In genomic region chr19:45091031-45091918, GRCh38 we compare ENCODE assay signal across 8 cellular contexts. TPM values are rescaled to one million over a fixed set of nuclear protein-coding genes. Genes with fewer than 3 reads are reported as not detected.
DNase-seq lines count a peak whose midpoint lies in the region; ATAC-seq, FAIRE-seq and TF ChIP-seq lines count a peak whose summit lies in the region.

No MANE protein-coding gene starts in this region.

- peak overlapping the region; percentile 86 for H2AFZ ChIP-seq in SU-DHL-6 (ENCODE audit: low read depth, low read length, severe bottlenecking)

- H3K36me3 ChIP-seq in SU-DHL-6 (ENCODE audit: low read length) (peaks cover 14% of the 10 kb centered on the region), adrenal gland (replicated peaks in 1 of 2) (peaks cover 0 to 6% of the 10 kb centered on the region in 2 donors), cardiac muscle cell (no peaks in the 10 kb centered on the region), pancreas (no peaks in the 10 kb centered on the region), thyroid gland (no peaks in the 10 kb centered on the region)

- H3K4me2 ChIP-seq in SU-DHL-6 (ENCODE audit: low read depth, low read length, poor library complexity, severe bottlenecking): peak overlapping the region; percentile 89

- H3K9ac ChIP-seq in SU-DHL-6 (ENCODE audit: low read length): peak overlapping the region; percentile 84

- peak; percentile 22; the same call in 1 of the 2 replicates for TF ChIP-seq POLR2A in H54 (IDR thresholded peaks at IDR 0.05; ENCODE audit: low read depth, low read length)
- TF ChIP-seq POLR2A in adrenal gland (IDR thresholded peaks at IDR 0.05): peak; percentile 23 to 92
- TF ChIP-seq POLR2A in thyroid gland (IDR thresholded peaks at IDR 0.05): peak in 1 of 2 donors; percentile 67

- intact Hi-C loops in adrenal gland (cut with DNase I) (loop anchor here in 1 of 2 donors (5.0 kb wide), 1 partner anchor 36 kb away; no protein-coding TSS in a partner anchor), pancreas (cut with DNase I) (no loop called here), thyroid gland (cut with DNase I) (no loop called here)

- ATAC-seq in pancreas: peak; percentile 88 to 95 (median 89)

- no peak for TF ChIP-seq CTCF in SU-DHL-6 (IDR thresholded peaks at IDR 0.05; ENCODE audit: insufficient read depth, low read length, poor library complexity, severe bottlenecking)
- TF ChIP-seq CTCF in adrenal gland (IDR thresholded peaks at IDR 0.05): peak in 2 of 6 experiments; percentile 5
- no peak for TF ChIP-seq CTCF in cardiac muscle cell (IDR thresholded peaks at IDR 0.05; ENCODE audit: low read depth, low read length)
- TF ChIP-seq CTCF in pancreas (IDR thresholded peaks at IDR 0.05): no peak
- peak in 1 of 6 experiments; percentile 11 for TF ChIP-seq CTCF in thyroid gland (IDR thresholded peaks at IDR 0.05)

- H3K27ac ChIP-seq in SU-DHL-6 (ENCODE audit: low read depth, low read length) (peak overlapping the region; percentile 88), adrenal gland (peak overlapping the region; percentile 78 to 99 (median 92)), cardiac muscle cell (peak overlapping the region; percentile 99), pancreas (peak overlapping the region; percentile 77 to 94 (median 84)), thyroid gland (peak overlapping the region; percentile 86 to 93 (median 90))

- FAIRE-seq in H54 (lab: Jason Lieb, UNC) (peak; percentile 88), pancreas (lab: Jason Lieb, UNC) (peak; percentile 97)

- DNase-seq in ELF-1 (ENCODE audit: low read depth, low spot score) (peak; percentile 99), H54 (ENCODE audit: insufficient read length, low spot score) (peak; percentile 73), MV-4-11 (lab: John Stamatoyannopoulos, UW) (peak; percentile 99), adrenal gland (peak; percentile 98 to 99 (median 99)), cardiac muscle cell (ENCODE audit: low read depth in 1 of 2, low spot score in 1 of 2) (peak; percentile 100), pancreas (peak; percentile 95 to 99 (median 98)), thyroid gland (peak; percentile 99)

- peaks cover 5% of the 10 kb centered on the region; the same call in 1 of the 2 replicates for H3K9me3 ChIP-seq in SU-DHL-6 (ENCODE audit: insufficient read depth, low read length)
- no peaks in the 10 kb centered on the region for H3K9me3 ChIP-seq in adrenal gland (replicated peaks in 1 of 3)
- H3K9me3 ChIP-seq in cardiac muscle cell (ENCODE audit: low read depth): no peaks in the 10 kb centered on the region
- H3K9me3 ChIP-seq in pancreas: no peaks in the 10 kb centered on the region
- H3K9me3 ChIP-seq in thyroid gland: no peaks in the 10 kb centered on the region

- peaks cover 39% of the 10 kb centered on the region for H3K79me2 ChIP-seq in SU-DHL-6 (ENCODE audit: insufficient read depth, low read length)

- 5 to 12% (median 8%) methylated on average over 45 to 64 of the region's 64 CpGs for WGBS in adrenal gland, 4 donors
- WGBS in pancreas, 2 donors: 2 to 3% methylated on average over 64 of the region's 64 CpGs
- WGBS in thyroid gland, 2 donors: 5 to 8% methylated on average over 53 to 64 of the region's 64 CpGs

- H4K20me1 ChIP-seq in SU-DHL-6 (ENCODE audit: low read depth, low read length): no peaks in the 10 kb centered on the region; the same call in 1 of the 2 replicates

- no peaks in the 10 kb centered on the region for H3K27me3 ChIP-seq in SU-DHL-6 (ENCODE audit: low read length)
- H3K27me3 ChIP-seq in adrenal gland: no peaks in the 10 kb centered on the region
- no peaks in the 10 kb centered on the region for H3K27me3 ChIP-seq in cardiac muscle cell
- H3K27me3 ChIP-seq in pancreas: no peaks in the 10 kb centered on the region
- H3K27me3 ChIP-seq in thyroid gland: no peaks in the 10 kb centered on the region

- H3K9me2 ChIP-seq in SU-DHL-6 (replicated peaks; ENCODE audit: insufficient read depth, low read length): no peaks in the 10 kb centered on the region

- H3K4me1 ChIP-seq in adrenal gland (replicated peaks in 1 of 2): peaks cover 23 to 37% of the 10 kb centered on the region in 2 donors
- peaks cover 8% of the 10 kb centered on the region for H3K4me1 ChIP-seq in cardiac muscle cell (ENCODE audit: low read depth)
- peaks cover 11 to 20% (median 13%) of the 10 kb centered on the region in 3 donors for H3K4me1 ChIP-seq in pancreas
- peaks cover 24 to 33% of the 10 kb centered on the region in 2 donors for H3K4me1 ChIP-seq in thyroid gland

- H3K4me3 ChIP-seq in SU-DHL-6 (ENCODE audit: insufficient read depth, low read length, poor library complexity, severe bottlenecking) (peak overlapping the region; percentile 71), adrenal gland (peak overlapping the region in 3 of 4 donors; percentile 33 to 93 (median 77)), cardiac muscle cell (peak overlapping the region; percentile 92), pancreas (peak overlapping the region; percentile 5 to 97 (median 90)), thyroid gland (replicated peaks in 1 of 3) (peak overlapping the region; percentile 4 to 99 (median 60))

- peaks cover 14% of the 10 kb centered on the region for H3F3A ChIP-seq in SU-DHL-6 (ENCODE audit: insufficient read depth)

RNA-seq across cellular contexts. Expression of gene PPP1R37, which starts 1.7 kb away (rescaled TPM):
- total RNA-seq in adrenal gland (10 to 100 TPM; 39.6 to 86.7 (median 55.7) TPM), cardiac muscle cell (51.8 and 64.9 TPM in 2 replicates), pancreas (10 to 100 TPM; 13.0 to 18.7 (median 15.1) TPM), thyroid gland (10 to 100 TPM; 34.9 to 59.7 (median 42.9) TPM)
- polyA plus RNA-seq in adrenal gland (100 to 1,000 TPM in 1 of 3 donors, 10 to 100 TPM in 2; 16.4 to 244 (median 45.4) TPM), cardiac muscle cell (11.8 and 12.4 TPM in 2 replicates), pancreas (10 to 100 TPM; 31.7 to 57.4 TPM)

RNA-seq across cellular contexts. Expression of gene GEMIN7, which starts 12.2 kb away (rescaled TPM):
- total RNA-seq in adrenal gland (10 to 100 TPM in 6 of 8 donors, 1 to 10 TPM in 2; 4.0 to 22.0 (median 14.5) TPM), cardiac muscle cell (30.3 and 64.2 TPM in 2 replicates), pancreas (10 to 100 TPM in 1 of 6 donors, 1 to 10 TPM in 5; 3.8 to 11.4 (median 7.7) TPM), thyroid gland (10 to 100 TPM; 10.6 to 22.7 (median 19.1) TPM)
- polyA plus RNA-seq in adrenal gland (10 to 100 TPM; 11.3 to 29.0 (median 23.9) TPM), cardiac muscle cell (77.9 and 81.3 TPM in 2 replicates), pancreas (10 to 100 TPM; 16.6 to 26.2 TPM)

RNA-seq across cellular contexts. Expression of gene ZNF296, which starts 15.0 kb away (rescaled TPM):
- 1 to 10 TPM in 2 of 8 donors, under 1 TPM in 5, not detected in 1; 0.55 to 1.3 (median 0.70) TPM for total RNA-seq in adrenal gland
- 10 to 100 TPM in 1 of 3 donors, 1 to 10 TPM in 1, not detected in 1; 2.5 to 13.2 TPM for polyA plus RNA-seq in adrenal gland
- 0.85 and 3.4 TPM in 2 replicates for total RNA-seq in cardiac muscle cell
- polyA plus RNA-seq in cardiac muscle cell: 1.6 and 3.5 TPM in 2 replicates
- total RNA-seq in pancreas: under 1 TPM; 0.15 to 0.52 (median 0.32) TPM
- 1 to 10 TPM; 2.0 to 2.1 TPM for polyA plus RNA-seq in pancreas
- 1 to 10 TPM in 1 of 4 donors, under 1 TPM in 2, not detected in 1; 0.34 to 2.1 (median 0.78) TPM for total RNA-seq in thyroid gland

RNA-seq across cellular contexts. Expression of gene CLASRP, which starts 52.4 kb away (rescaled TPM):
- total RNA-seq in adrenal gland: 100 to 1,000 TPM in 1 of 8 donors, 10 to 100 TPM in 7; 22.6 to 137 (median 64.7) TPM
- polyA plus RNA-seq in adrenal gland: 100 to 1,000 TPM in 2 of 3 donors, 10 to 100 TPM in 1; 39.8 to 730 (median 246) TPM
- total RNA-seq in cardiac muscle cell: 45.5 and 149 TPM in 2 replicates
- polyA plus RNA-seq in cardiac muscle cell: 35.5 and 41.7 TPM in 2 replicates
- 10 to 100 TPM; 34.8 to 55.0 (median 47.7) TPM for total RNA-seq in pancreas
- polyA plus RNA-seq in pancreas: 100 to 1,000 TPM; 213 to 244 TPM
- 10 to 100 TPM; 48.2 to 96.8 (median 95.0) TPM for total RNA-seq in thyroid gland

Comparison
In these comparisons a context has a peak if more than half of its experiments do, and no peak if none do; other contexts are left out.
1. Peak in every context shown above with its lines: DNase-seq, ATAC-seq, H3K4me3 ChIP-seq and H3K27ac ChIP-seq.